In genomic region chr19:48683349-48683748, GRCh38 we compare ENCODE assay signal across 1 cellular context.
TF ChIP-seq lines count a peak whose summit lies in the region.

No MANE protein-coding gene starts in this region.

TF ChIP-seq in HepG2, 621 proteins besides CTCF, POLR2A, EP300 and RAD21:
- no peak for TF ChIP-seq TIGD3 (CRISPR knock-in tag; IDR thresholded peaks at IDR 0.05; ENCODE audit: borderline replicate concordance)
- no peak for TF ChIP-seq FOXO4 (CRISPR knock-in tag; conservative IDR thresholded peaks at IDR 0.05)
- TF ChIP-seq U2AF1 (optimal IDR thresholded peaks at IDR 0.05; ENCODE audit: low read depth, low read length), result no peak
- no peak for TF ChIP-seq ZNF839 (CRISPR knock-in tag; IDR thresholded peaks at IDR 0.05; ENCODE audit: borderline replicate concordance)
- no peak for TF ChIP-seq SIN3A (IDR thresholded peaks at IDR 0.05; ENCODE audit: borderline replicate concordance, low read depth, low read length)
- no peak for TF ChIP-seq TBP (CRISPR knock-in tag; IDR thresholded peaks at IDR 0.05)
- TF ChIP-seq ZNF430 (CRISPR knock-in tag; IDR thresholded peaks at IDR 0.05), result no peak
- no peak for TF ChIP-seq PRDM10 (CRISPR knock-in tag; IDR thresholded peaks at IDR 0.05; ENCODE audit: low read depth)
- no peak for TF ChIP-seq CREBL2 (CRISPR knock-in tag; IDR thresholded peaks at IDR 0.05; ENCODE audit: borderline replicate concordance)
- no peak for TF ChIP-seq ZNF615 (CRISPR knock-in tag; IDR thresholded peaks at IDR 0.05; ENCODE audit: borderline replicate concordance)
- TF ChIP-seq SIX1 (CRISPR knock-in tag; IDR thresholded peaks at IDR 0.05; ENCODE audit: borderline replicate concordance), result no peak
- TF ChIP-seq NFIB (CRISPR knock-in tag; IDR thresholded peaks at IDR 0.05; ENCODE audit: borderline replicate concordance), result no peak
- TF ChIP-seq ZNF468 (CRISPR knock-in tag; IDR thresholded peaks at IDR 0.05), result no peak
- TF ChIP-seq CAMTA2 (CRISPR knock-in tag; IDR thresholded peaks at IDR 0.05; ENCODE audit: borderline replicate concordance), result no peak
- no peak for TF ChIP-seq HINFP (CRISPR knock-in tag; IDR thresholded peaks at IDR 0.05; ENCODE audit: low read depth)
- TF ChIP-seq NCOR1 (IDR thresholded peaks at IDR 0.05; ENCODE audit: borderline replicate concordance, low read length), result no peak
- TF ChIP-seq ZNF552 (CRISPR knock-in tag; IDR thresholded peaks at IDR 0.05; ENCODE audit: borderline replicate concordance), result no peak
